ENCODE assay signal across 8 cellular contexts in the genomic region with DNA sequence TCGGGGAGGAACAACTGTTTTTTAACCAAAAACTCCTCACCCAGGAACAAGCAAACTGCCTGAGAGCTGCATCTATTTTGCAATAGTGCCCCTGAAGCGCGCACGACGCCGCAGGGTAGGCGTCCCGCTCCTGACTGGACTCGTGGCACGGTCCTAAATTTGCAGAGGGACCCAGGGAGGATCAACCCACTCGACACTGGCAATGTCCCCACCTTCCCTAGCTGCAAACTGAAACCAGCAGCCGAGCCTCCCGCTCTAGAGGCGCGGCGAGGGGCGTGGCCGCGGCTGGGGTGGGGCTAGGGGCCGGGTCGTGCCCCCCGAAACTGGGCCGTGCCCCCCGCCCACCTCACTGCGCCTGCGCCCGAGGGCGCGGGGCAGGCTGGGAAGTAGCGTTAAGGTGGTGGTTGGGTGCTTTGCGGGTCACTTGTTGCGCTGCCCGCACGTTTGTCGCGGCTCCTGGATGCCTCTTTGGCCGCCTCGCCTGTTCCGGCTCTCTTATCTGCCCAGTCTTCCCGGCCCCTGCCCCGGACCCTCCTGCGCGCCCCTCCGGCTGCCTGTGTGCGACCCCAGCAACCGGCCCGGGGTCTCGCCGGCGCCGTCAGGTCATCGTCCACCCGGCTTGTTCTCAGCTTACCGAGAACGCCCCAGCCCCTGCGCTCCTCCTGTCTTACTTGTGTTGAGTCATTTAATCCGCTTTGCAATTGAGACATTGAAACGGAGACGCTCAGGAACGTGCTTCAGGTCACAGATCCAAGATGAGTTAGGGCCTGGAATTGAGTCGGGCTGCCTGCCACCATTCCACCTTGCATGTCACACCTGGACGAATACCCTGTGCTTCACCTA. TPM values are rescaled to one million over a fixed set of nuclear protein-coding genes. Genes with fewer than 3 reads are reported as not detected.
DNase-seq lines count a peak whose midpoint lies in the region; TF ChIP-seq lines count a peak whose summit lies in the region.

No MANE protein-coding gene starts in this region.

- no peaks in the 10 kb centered on the region for H3K9me3 Mint-ChIP-seq in Caco-2 (ENCODE audit: unreplicated experiment)
- no peaks in the 10 kb centered on the region for H3K9me3 Mint-ChIP-seq in endothelial cell (ENCODE audit: unreplicated experiment)

- H3K27me3 ChIP-seq in Caco-2 (replicated peaks; ENCODE audit: control insufficient read depth, insufficient read depth, low read length) (no peaks in the 10 kb centered on the region), NT2/D1 (ENCODE audit: insufficient read depth, insufficient read length) (no peaks in the 10 kb centered on the region)

- POLR2A ChIA-PET in Caco-2 (lab: Charles Lee), result interaction anchor here (0.5 to 1.0 kb wide), 5 partner anchors 9 to 1460 kb away, joined by 3 to 7 read pairs (median 3); no protein-coding TSS in a partner anchor

- H3K9me3 ChIP-seq in Caco-2 (no peaks in the 10 kb centered on the region), NT2/D1 (ENCODE audit: insufficient read depth, low read length) (no peaks in the 10 kb centered on the region)

- H3K36me3 Mint-ChIP-seq in Caco-2 (ENCODE audit: insufficient read depth, unreplicated experiment) (peaks cover 7% of the 10 kb centered on the region), endothelial cell (ENCODE audit: low read depth, unreplicated experiment) (no peaks in the 10 kb centered on the region)

- peak overlapping the region; percentile 66 for H3K4me3 ChIP-seq in Caco-2 (ENCODE audit: low read depth, low read length)
- H3K4me3 ChIP-seq in NT2/D1 (ENCODE audit: insufficient read length, low read depth), result peak overlapping the region; percentile 68

- H3K4me1 Mint-ChIP-seq in Caco-2 (ENCODE audit: low read depth, unreplicated experiment) (no peaks in the 10 kb centered on the region), endothelial cell (ENCODE audit: unreplicated experiment) (no peaks in the 10 kb centered on the region)

- H3K36me3 ChIP-seq in Caco-2 (ENCODE audit: control insufficient read depth, insufficient read depth, low read length), result no peaks in the 10 kb centered on the region
- H3K36me3 ChIP-seq in NT2/D1 (ENCODE audit: insufficient read depth, insufficient read length, low read length), result no peaks in the 10 kb centered on the region

- CTCF ChIA-PET in Caco-2 (lab: Charles Lee), result interaction anchor here (0.6 to 0.8 kb wide), 6 partner anchors 9 to 337 kb away, joined by 3 to 4 read pairs (median 4); no protein-coding TSS in a partner anchor

- 0 out of 2 replicates have a peak, but pooled peaks cover 4% of the 10 kb centered on the region for H3K4me1 ChIP-seq in Caco-2
- H3K4me1 ChIP-seq in NT2/D1 (ENCODE audit: insufficient read depth, insufficient read length), result no peaks in the 10 kb centered on the region

- TF ChIP-seq CTCF in Caco-2 (IDR thresholded peaks at IDR 0.05; ENCODE audit: insufficient read depth in 1 of 2, low read depth in 1 of 2, low read length in 1 of 2, severe bottlenecking in 1 of 2, unreplicated experiment in 1 of 2) (no peak), GM20000 (IDR thresholded peaks at IDR 0.05; ENCODE audit: extremely low read depth, missing control alignments) (no peak), endothelial cell (IDR thresholded peaks at IDR 0.05; ENCODE audit: unreplicated experiment) (no peak)

- H3K27me3 Mint-ChIP-seq in Caco-2 (ENCODE audit: insufficient read depth, unreplicated experiment) (no peaks in the 10 kb centered on the region), endothelial cell (ENCODE audit: unreplicated experiment) (peaks cover 3% of the 10 kb centered on the region)

- TSS peak; percentile 96 for BruUV-seq in Caco-2 (replicated peaks; lab: Mats Ljungman, UMichigan)

- peak overlapping the region; percentile 85 for H3K27ac Mint-ChIP-seq in Caco-2 (ENCODE audit: unreplicated experiment)
- no peak overlapping the region for H3K27ac Mint-ChIP-seq in endothelial cell (ENCODE audit: unreplicated experiment)

- H3K9ac ChIP-seq in NT2/D1 (ENCODE audit: insufficient read length, low read depth), result peak overlapping the region; percentile 90

- intact Hi-C loops in Caco-2 (cut with micrococcal nuclease; ENCODE audit: unreplicated experiment), result loop anchor here (1.0 kb wide), 1 partner anchor 39 kb away; no protein-coding TSS in a partner anchor

- H3K4me3 Mint-ChIP-seq in Caco-2 (ENCODE audit: unreplicated experiment) (peak overlapping the region; percentile 93), endothelial cell (ENCODE audit: unreplicated experiment) (peak overlapping the region; percentile 95)

- DNase-seq in Caco-2 (peak; percentile 89 to 93), GM20000 (ENCODE audit: low spot score) (peak; percentile 99), HS-27A (ENCODE audit: low read depth) (peak; percentile 89), NT2/D1 (ENCODE audit: low read depth, low spot score) (peak; percentile 70), endothelial cell (ENCODE audit: low spot score) (peak; percentile 74), midbrain (lab: John Stamatoyannopoulos, UW) (peak; percentile 84)
- DNase-seq in activated CD8-positive, alpha-beta memory T cell treated with anti-CD3 and anti-CD28 coated beads, Interleukin-2, amount 50 U/mL, for 4 hours, result peak; percentile 95
- peak; percentile 89 to 90 for DNase-seq in stimulated activated CD8-positive, alpha-beta memory T cell treated with anti-CD3 and anti-CD28 coated beads, Interleukin-15, amount 100 ng/mL, for 48 hours (ENCODE audit: low read depth in 2 of 2)

RNA-seq across cellular contexts. Expression of a gene that starts 37.9 kb away (rescaled TPM):
- total RNA-seq in Caco-2 (2022) (228 and 233 TPM in 2 replicates), endothelial cell (ENCODE audit: unreplicated experiment) (137 TPM)

Comparison
In these comparisons a context has a peak if more than half of its experiments do, and no peak if none do; other contexts are left out.
1. Peak in every context shown above with its lines: DNase-seq and H3K4me3 ChIP-seq.